8 cellular contexts compared by ENCODE assay signal in the genomic region with DNA sequence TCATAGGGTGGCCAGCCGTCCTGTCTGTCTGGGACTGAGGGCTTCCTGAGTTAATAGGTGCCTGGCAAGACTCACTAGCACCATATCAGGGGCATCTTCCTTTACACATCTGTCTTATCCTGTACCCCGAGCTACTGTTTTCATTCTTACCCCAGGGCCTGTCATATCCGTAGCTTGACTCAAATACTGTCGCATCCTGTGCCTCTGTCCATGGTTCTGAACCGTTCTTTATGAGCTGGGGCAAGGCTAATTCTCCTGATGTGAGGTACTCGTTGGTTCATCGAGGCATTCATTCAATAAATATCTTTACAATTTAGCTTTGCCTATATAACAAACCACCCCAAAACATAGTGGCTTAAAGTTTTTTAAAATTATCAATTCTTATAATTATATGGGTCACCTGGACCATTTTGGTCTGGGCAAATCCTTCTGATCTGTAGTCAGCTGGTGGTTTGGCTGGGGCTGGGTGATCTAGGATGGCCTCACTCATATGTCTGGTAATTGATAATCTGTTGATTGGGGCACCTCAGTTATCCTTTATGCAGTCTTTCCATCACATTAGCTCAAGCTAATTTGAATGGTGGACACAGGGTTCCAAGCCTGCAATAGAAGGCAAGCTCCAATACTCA.
DNase-seq lines count a peak whose midpoint lies in the region; ATAC-seq and TF ChIP-seq lines count a peak whose summit lies in the region.

No MANE protein-coding gene starts in this region.

- no peak overlapping the region for H3K4me3 Mint-ChIP-seq in HFFc6

- ATAC-seq in HG03139 (IDR thresholded peaks at IDR 0.05; ENCODE audit: unreplicated experiment), result no peak
- no peak for ATAC-seq in HG03095 (IDR thresholded peaks at IDR 0.05; ENCODE audit: unreplicated experiment)

- TF ChIP-seq CTCF in HFFc6 (IDR thresholded peaks at IDR 0.05), result no peak
- TF ChIP-seq CTCF in prostate gland (IDR thresholded peaks at IDR 0.05), result no peak
- TF ChIP-seq CTCF in esophagus squamous epithelium (IDR thresholded peaks at IDR 0.05), result no peak

- no peaks in the 10 kb centered on the region for H3K9me3 ChIP-seq in prostate gland
- no peaks in the 10 kb centered on the region for H3K9me3 ChIP-seq in esophagus squamous epithelium

- H3K4me1 Mint-ChIP-seq in HFFc6 (ENCODE audit: low read depth), result no peaks in the 10 kb centered on the region

- H3K36me3 ChIP-seq in prostate gland, result no peaks in the 10 kb centered on the region
- no peaks in the 10 kb centered on the region for H3K36me3 ChIP-seq in esophagus squamous epithelium

- no peaks in the 10 kb centered on the region for H3K27me3 ChIP-seq in prostate gland (replicated peaks; ENCODE audit: insufficient read depth)
- peaks cover 0 to 84% (median 0%) of the 10 kb centered on the region in 4 donors for H3K27me3 ChIP-seq in esophagus squamous epithelium

- intact Hi-C loops in prostate gland (cut with DNase I), result no loop called here
- intact Hi-C loops in esophagus squamous epithelium (cut with DNase I), result no loop called here

- H3K27ac ChIP-seq in prostate gland (no peak overlapping the region), esophagus squamous epithelium (no peak overlapping the region)

- H3K4me1 ChIP-seq in prostate gland (replicated peaks) (no peaks in the 10 kb centered on the region), esophagus squamous epithelium (no peaks in the 10 kb centered on the region)

- H3K9me3 Mint-ChIP-seq in HFFc6, result no peaks in the 10 kb centered on the region

- no peak overlapping the region for H3K27ac Mint-ChIP-seq in HFFc6

- no peaks in the 10 kb centered on the region for H3K36me3 Mint-ChIP-seq in HFFc6 (ENCODE audit: low read depth)

- 19% methylated on average over 7 of the region's 7 CpGs for WGBS in prostate gland
- WGBS in esophagus squamous epithelium, 2 donors, result 16% methylated on average over 7 of the region's 7 CpGs

- peaks cover 37% of the 10 kb centered on the region for H3K27me3 Mint-ChIP-seq in HFFc6 (ENCODE audit: insufficient read depth)

- TF ChIP-seq POLR2A in prostate gland (IDR thresholded peaks at IDR 0.05) (no peak), esophagus squamous epithelium (IDR thresholded peaks at IDR 0.05) (no peak)

- DNase-seq in HFFc6 (peak; percentile 12), T-helper 9 cell (peak; percentile 31), dermis blood vessel endothelial cell (peak; percentile 74), prostate gland (ENCODE audit: low spot score) (peak; percentile 16), NCI-H526 (lab: John Stamatoyannopoulos, UW) (no peak), esophagus squamous epithelium (lab: John Stamatoyannopoulos, UW) (no peak)

- H3K4me3 ChIP-seq in prostate gland (no peak overlapping the region), esophagus squamous epithelium (no peak overlapping the region)

Comparison
In these comparisons a context has a peak if more than half of its experiments do, and no peak if none do; other contexts are left out.
1. DNase-seq: peak in HFFc6 (single experiment), T-helper 9 cell (single experiment), dermis blood vessel endothelial cell (single experiment) and prostate gland (single experiment); none in NCI-H526 (0 of 2) and esophagus squamous epithelium (single experiment).